In the genomic region with DNA sequence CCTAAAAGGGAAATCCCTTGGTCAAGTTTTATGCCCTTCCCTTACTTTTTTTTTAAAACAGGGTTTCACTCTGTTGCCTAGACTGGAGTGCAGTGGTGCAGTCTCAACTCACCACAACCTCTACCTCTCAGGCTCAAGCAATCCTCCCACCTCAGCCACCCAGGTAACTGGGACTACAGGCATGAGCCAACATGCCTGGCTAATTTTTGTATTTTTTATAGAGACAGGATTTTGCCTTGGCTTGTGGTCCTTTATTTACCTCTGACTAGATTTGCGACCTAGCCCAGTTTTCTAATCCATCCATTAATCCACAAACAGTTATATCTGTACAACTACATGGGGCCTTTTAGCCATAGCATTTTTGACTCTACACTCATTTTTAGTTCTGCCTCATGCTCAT, we compare ENCODE assay signal across 1 cellular context.
TF ChIP-seq lines count a peak whose summit lies in the region.

No MANE protein-coding gene starts in this region.

TF ChIP-seq in WTC11, 78 proteins besides CTCF, POLR2A, EP300 and RAD21 (continued from another document):
- TF ChIP-seq CDX4 (CRISPR knock-in tag; IDR thresholded peaks at IDR 0.05; ENCODE audit: borderline replicate concordance): no peak
- TF ChIP-seq KAT7 (CRISPR knock-in tag; IDR thresholded peaks at IDR 0.05; ENCODE audit: borderline replicate concordance): no peak
